19 cellular contexts compared by ENCODE assay signal in the genomic region with DNA sequence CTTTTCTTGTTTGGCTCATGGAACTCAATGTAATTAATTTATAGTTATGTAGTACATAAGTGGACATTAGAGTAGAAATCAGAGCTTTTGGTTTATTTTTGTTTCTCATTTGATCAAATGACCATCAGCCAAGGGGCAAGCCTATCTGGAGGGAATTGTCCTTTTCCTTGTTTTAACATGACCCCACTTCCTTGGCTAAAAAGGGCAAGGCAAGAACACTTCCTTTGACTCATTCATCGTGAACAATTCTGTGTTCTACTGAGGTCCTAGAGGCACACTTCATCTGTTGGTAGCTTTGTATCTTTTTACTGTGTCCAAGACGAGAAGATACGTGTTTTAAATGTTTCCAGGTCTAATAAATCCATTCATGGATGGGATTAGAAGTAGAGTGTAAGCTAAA.
DNase-seq lines count a peak whose midpoint lies in the region; FAIRE-seq and TF ChIP-seq lines count a peak whose summit lies in the region.
"Had no signal": no experiment of that assay in that cellular context is flagged by ENCODE, and none has a peak within 500 bp of the region (broad histone marks: within the 10 kb centered on the region; RNA-seq: fewer than 3 reads in every experiment).

No MANE protein-coding gene starts in this region.

- FAIRE-seq in H54 (lab: Jason Lieb, UNC) = peak; percentile 55
- FAIRE-seq in endothelial cell of umbilical vein (lab: Jason Lieb, UNC) = peak; percentile 88
- FAIRE-seq: G401.6, GM12878, GM19239, H1 had no signal

- no peaks in the 10 kb centered on the region for H3K9me3 ChIP-seq in endothelial cell of umbilical vein (replicated peaks; ENCODE audit: control insufficient read depth, insufficient read depth, low read length)
- no peaks in the 10 kb centered on the region for H3K9me3 ChIP-seq in liver (ENCODE audit: control insufficient read depth in 4 of 4, low read length in 3 of 4)
- H3K9me3 ChIP-seq: BLaER1, Caco-2 had no signal

- dilution Hi-C loops in endothelial cell of umbilical vein (cut with MboI; ENCODE audit: extremely low pct_ligation_motif_present, low sequenced_read_pairs) = no loop called here

- H3K4me1 ChIP-seq in endothelial cell of umbilical vein (ENCODE audit: control insufficient read depth, extremely low read depth, insufficient read depth, low read length) (peaks cover 19% of the 10 kb centered on the region), liver (ENCODE audit: control insufficient read depth in 4 of 4, insufficient read depth in 4 of 4, low read length in 3 of 4) (peaks cover 0 to 3% (median 0%) of the 10 kb centered on the region in 4 donors)
- H3K4me1 ChIP-seq: BLaER1, Caco-2 had no signal

- H3K27ac ChIP-seq in endothelial cell of umbilical vein (ENCODE audit: insufficient read depth, low read depth, low read length) (no peak overlapping the region), liver (ENCODE audit: low read depth in 1 of 2, low read length in 2 of 2) (no peak overlapping the region)
- H3K27ac ChIP-seq: BLaER1, C4-2B, GM23248 had no signal

- no peak overlapping the region for H3K4me2 ChIP-seq in endothelial cell of umbilical vein (ENCODE audit: insufficient read depth, low read length)
- H3K4me2 ChIP-seq: BLaER1 had no signal

- H3K27me3 ChIP-seq in endothelial cell of umbilical vein (ENCODE audit: control insufficient read depth in 2 of 2, insufficient read depth in 2 of 2, low read length in 2 of 2) (no peaks in the 10 kb centered on the region), liver (ENCODE audit: control insufficient read depth in 4 of 4, insufficient read depth in 4 of 4, low read length in 3 of 4) (no peaks in the 10 kb centered on the region)
- H3K27me3 ChIP-seq: BLaER1 had no signal

- H3K9ac ChIP-seq in endothelial cell of umbilical vein (replicated peaks; ENCODE audit: extremely low read depth, insufficient read depth, low read length) (no peak overlapping the region), liver (ENCODE audit: low read depth in 1 of 2, low read length in 2 of 2) (no peak overlapping the region)
- H3K9ac ChIP-seq: BLaER1, GM23248 had no signal

- no peak for TF ChIP-seq RAD21 in liver (IDR thresholded peaks at IDR 0.05)

- TF ChIP-seq CTCF in endothelial cell of umbilical vein (IDR thresholded peaks at IDR 0.05; ENCODE audit: extremely low read depth in 1 of 2, insufficient read depth in 1 of 2, low read depth in 1 of 2, low read length in 2 of 2) (no peak), liver (IDR thresholded peaks at IDR 0.05; ENCODE audit: low read depth, low read length, missing input control) (no peak), GM10266 (IDR thresholded peaks at IDR 0.05; ENCODE audit: control insufficient read depth, insufficient read depth, low read depth, missing control alignments) (no peak)

- no peak for DNase-seq in H54 (ENCODE audit: insufficient read length, low spot score)
- DNase-seq in endothelial cell of umbilical vein (ENCODE audit: low read depth, low spot score) = peak; percentile 87
- DNase-seq in epidermal melanocyte (ENCODE audit: insufficient read length, low spot score) = no peak
- no peak for DNase-seq in GM10266 (ENCODE audit: extremely low spot score)
- no peak for DNase-seq in T-helper 1 cell
- DNase-seq: Caco-2; CD4-positive, CD25-positive, alpha-beta regulatory T cell; CD8-positive, alpha-beta T cell; DMS153; DND-41; GM23248; H9 had no signal

- intact Hi-C loops in endothelial cell of umbilical vein (cut with micrococcal nuclease) = loop anchor here (2.0 kb wide), 1 partner anchor 26 kb away; no protein-coding TSS in a partner anchor

- no peaks in the 10 kb centered on the region for H3K9me1 ChIP-seq in endothelial cell of umbilical vein (replicated peaks; ENCODE audit: control insufficient read depth, extremely low read depth, insufficient read depth, low read length)

- H2AFZ ChIP-seq in endothelial cell of umbilical vein (ENCODE audit: low read depth, low read length) = no peak overlapping the region
- H2AFZ ChIP-seq: GM23248 had no signal

- peaks cover 3% of the 10 kb centered on the region for H4K20me1 ChIP-seq in endothelial cell of umbilical vein (replicated peaks; ENCODE audit: control insufficient read depth, extremely low read depth, insufficient read depth, low read length)
- H4K20me1 ChIP-seq: BLaER1 had no signal

- POLR2A ChIA-PET in endothelial cell of umbilical vein (lab: Charles Lee) = interaction anchor here (0.7 to 1.0 kb wide), 2 partner anchors 18 to 26 kb away, joined by 3 to 6 read pairs; no protein-coding TSS in a partner anchor

- H3K36me3 ChIP-seq in endothelial cell of umbilical vein (ENCODE audit: control insufficient read depth in 2 of 2, extremely low read depth in 1 of 2, insufficient read depth in 2 of 2, low read length in 2 of 2) (peaks cover 7 to 10% of the 10 kb centered on the region in 2 experiments), liver (ENCODE audit: control insufficient read depth in 4 of 4, insufficient read depth in 3 of 4, low read depth in 1 of 4, low read length in 3 of 4) (peaks cover 0 to 5% (median 0%) of the 10 kb centered on the region in 4 donors)
- H3K36me3 ChIP-seq: BLaER1 had no signal

- no peak for TF ChIP-seq POLR2A in H54 (IDR thresholded peaks at IDR 0.05; ENCODE audit: low read depth, low read length)
- peak; percentile 76 for TF ChIP-seq POLR2A in endothelial cell of umbilical vein (IDR thresholded peaks at IDR 0.05; ENCODE audit: low read depth, low read length)

- H3K4me3 ChIP-seq in endothelial cell of umbilical vein (replicated peaks in 1 of 3; ENCODE audit: insufficient read depth in 1 of 3, low read depth in 1 of 3, low read length in 3 of 3) = no peak overlapping the region
- no peak overlapping the region for H3K4me3 ChIP-seq in liver (ENCODE audit: low read depth in 1 of 3, low read length in 3 of 3)
- H3K4me3 ChIP-seq: BLaER1, GM12878, GM23248 had no signal

- 85% methylated on average over 3 of the region's 3 CpGs for WGBS in liver

- CTCF ChIA-PET in endothelial cell of umbilical vein (lab: Charles Lee) = interaction anchor here (0.8 to 2.5 kb wide), 17 partner anchors 9 to 184 kb away, joined by 3 to 13 read pairs (median 4); no protein-coding TSS in a partner anchor

- H3K79me2 ChIP-seq in endothelial cell of umbilical vein (ENCODE audit: control insufficient read depth, insufficient read depth, low read length) = peaks cover 26% of the 10 kb centered on the region

- BruUV-seq in endothelial cell of umbilical vein (replicated peaks; lab: Mats Ljungman, UMichigan) = no TSS peak

TF ChIP-seq in endothelial cell of umbilical vein, 7 proteins besides CTCF, POLR2A, EP300 and RAD21:
- TF ChIP-seq JUN (IDR thresholded peaks at IDR 0.05; ENCODE audit: borderline replicate concordance, insufficient read depth, insufficient read length, low read depth) (peak; percentile 85), FOS (IDR thresholded peaks at IDR 0.05; ENCODE audit: borderline replicate concordance, insufficient read depth, low read length) (peak; percentile 80), EZH2 (IDR thresholded peaks at IDR 0.05; ENCODE audit: borderline replicate concordance, low read depth, low read length, severe bottlenecking) (no peak), MYC (IDR thresholded peaks at IDR 0.05; ENCODE audit: low read depth, low read length) (no peak), POLR2AphosphoS5 (IDR thresholded peaks at IDR 0.05; ENCODE audit: insufficient read depth, low read depth, low read length) (peak; percentile 90), MAX (IDR thresholded peaks at IDR 0.05; ENCODE audit: insufficient read depth, insufficient read length) (no peak), GATA2 (IDR thresholded peaks at IDR 0.05; ENCODE audit: insufficient read depth, insufficient read length, low read depth, low read length) (peak; percentile 99)

TF ChIP-seq in liver, 16 proteins besides CTCF, POLR2A, EP300 and RAD21:
- TF ChIP-seq NR2F2 (IDR thresholded peaks at IDR 0.05) = peak; percentile 74
- no peak for TF ChIP-seq YY1 (IDR thresholded peaks at IDR 0.05)
